Comparison of ENCODE assay signal across 1 cellular context in the genomic region with DNA sequence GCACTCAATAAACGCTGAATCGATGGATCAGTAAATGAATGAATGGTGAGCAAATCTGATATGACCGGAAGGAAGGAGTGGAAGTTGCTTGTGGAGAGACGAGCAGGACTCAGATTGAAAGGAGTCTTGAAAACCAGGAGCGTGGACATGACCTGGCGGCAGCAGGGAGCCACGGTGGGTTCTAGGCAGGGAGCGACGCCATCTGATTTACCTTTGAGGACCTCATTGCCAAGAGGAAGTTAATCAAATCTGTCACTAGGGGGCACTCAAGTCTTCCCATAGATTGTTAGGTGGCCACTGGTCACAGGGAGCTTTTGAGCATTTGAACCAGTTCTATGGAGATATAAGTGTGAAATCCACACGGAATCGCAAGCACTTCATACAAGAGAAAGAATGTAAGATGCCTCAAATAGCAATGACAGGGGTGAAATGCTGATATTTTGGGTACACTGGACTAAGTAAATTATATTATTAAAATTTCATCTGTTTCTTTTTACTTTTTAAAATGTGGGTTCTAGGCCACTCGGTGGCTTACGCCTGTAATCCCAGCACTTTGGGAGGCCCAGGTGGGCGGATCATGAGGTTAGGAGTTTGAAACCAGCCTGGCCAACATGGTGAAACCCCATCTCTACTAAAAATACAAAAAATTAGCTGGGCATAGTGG.
TF ChIP-seq lines count a peak whose summit lies in the region.

No MANE protein-coding gene starts in this region.

TF ChIP-seq in endothelial cell of umbilical vein, 7 proteins besides CTCF, POLR2A, EP300 and RAD21:
- no peak for TF ChIP-seq POLR2AphosphoS5 (IDR thresholded peaks at IDR 0.05; ENCODE audit: insufficient read depth, low read depth, low read length)
- TF ChIP-seq, protein P1, sequence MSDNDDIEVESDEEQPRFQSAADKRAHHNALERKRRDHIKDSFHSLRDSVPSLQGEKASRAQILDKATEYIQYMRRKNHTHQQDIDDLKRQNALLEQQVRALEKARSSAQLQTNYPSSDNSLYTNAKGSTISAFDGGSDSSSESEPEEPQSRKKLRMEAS (IDR thresholded peaks at IDR 0.05; ENCODE audit: insufficient read depth, insufficient read length): no peak
- no peak for TF ChIP-seq EZH2 (IDR thresholded peaks at IDR 0.05; ENCODE audit: borderline replicate concordance, low read depth, low read length, severe bottlenecking)
- no peak for TF ChIP-seq MYC (IDR thresholded peaks at IDR 0.05; ENCODE audit: low read depth, low read length)
- TF ChIP-seq FOS (IDR thresholded peaks at IDR 0.05; ENCODE audit: borderline replicate concordance, insufficient read depth, low read length): no peak
